ENCODE assay signal across 26 cellular contexts in the genomic region with DNA sequence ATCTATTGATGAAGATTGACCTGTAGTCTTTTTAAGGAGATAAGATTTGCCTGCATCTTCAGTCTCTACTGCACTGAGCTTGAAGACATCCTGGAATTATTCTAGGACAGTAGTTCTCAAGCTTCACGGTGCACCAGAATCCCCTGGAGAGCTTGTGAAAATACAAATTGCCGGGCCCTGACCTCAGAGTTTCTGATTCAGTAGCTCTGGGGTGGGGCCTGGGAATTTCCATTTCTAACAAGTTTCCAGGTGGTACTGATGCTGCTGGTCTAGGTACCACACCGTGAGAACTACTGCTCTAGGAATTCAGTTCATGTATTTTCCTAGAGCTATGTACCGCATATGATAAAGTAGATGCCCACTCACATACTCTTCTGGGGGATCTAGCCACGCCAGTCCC.
"Had no signal": no experiment of that assay in that cellular context is flagged by ENCODE, and none has a peak within 500 bp of the region (broad histone marks: within the 10 kb centered on the region; RNA-seq: fewer than 3 reads in every experiment).

No MANE protein-coding gene starts in this region.

- H3K4me3 ChIP-seq: left ventricle myocardium inferior, lung, ovary, right atrium auricular region, right lobe of liver, skin epidermis, stomach, testis, thyroid gland, transverse colon, upper lobe of left lung, vagina had no signal

- H3K36me3 Mint-ChIP-seq: mesothelial cell of epicardium; naive B cell; natural killer cell; stimulated activated effector memory CD8-positive, alpha-beta T cell treated with anti-CD3 and anti-CD28 coated beads, Interleukin-12 subunit alpha, Interleukin-12 subunit beta, amount 100 ng/mL, for 72 hours had no signal

- DNase-seq: hypothalamus; immature natural killer cell; islet precursor cell; left ventricle myocardium inferior; mesendoderm; naive B cell; natural killer cell; nephron progenitor cell; ovary; right lobe of liver; stimulated activated CD4-positive, alpha-beta T cell treated with anti-CD3 and anti-CD28 coated beads, Interleukin-12 subunit alpha, Interleukin-12 subunit beta, amount 100 ng/mL, for 4 hours; stimulated activated CD4-positive, alpha-beta T cell treated with anti-CD3 and anti-CD28 coated beads, Interleukin-15, amount 100 ng/mL, for 24 hours; stimulated activated CD4-positive, alpha-beta T cell treated with anti-CD3 and anti-CD28 coated beads, Interleukin-4, amount 100 ng/mL, for 24 hours; stimulated activated naive CD8-positive, alpha-beta T cell treated with anti-CD3 and anti-CD28 coated beads, Interleukin-15, Interleukin-2, amounts not matched to agents 100 U/mL and 50 U/mL, for 24 hours; stomach; testis; thyroid gland; transverse colon; upper lobe of left lung had no signal

- H3K9me3 Mint-ChIP-seq: natural killer cell; stimulated activated effector memory CD8-positive, alpha-beta T cell treated with anti-CD3 and anti-CD28 coated beads, Interleukin-12 subunit alpha, Interleukin-12 subunit beta, amount 100 ng/mL, for 72 hours had no signal

- H3K27me3 ChIP-seq: ovary, right atrium auricular region, right lobe of liver, testis, thyroid gland, transverse colon, upper lobe of left lung, vagina had no signal

- H3K27ac ChIP-seq: left ventricle myocardium inferior, ovary, right atrium auricular region, right lobe of liver, skin epidermis, stomach, testis, thyroid gland, transverse colon, upper lobe of left lung, vagina had no signal

- H3K27me3 Mint-ChIP-seq: progenitor cell of endocrine pancreas had no signal

- H3K9me3 ChIP-seq: left ventricle myocardium inferior, ovary, right atrium auricular region, right lobe of liver, stomach, testis, thyroid gland, transverse colon, upper lobe of left lung, vagina had no signal

- H3K4me3 Mint-ChIP-seq: immature natural killer cell; mesothelial cell of epicardium; naive B cell; natural killer cell; nephron progenitor cell; stimulated activated effector memory CD8-positive, alpha-beta T cell treated with anti-CD3 and anti-CD28 coated beads, Interleukin-12 subunit alpha, Interleukin-12 subunit beta, amount 100 ng/mL, for 72 hours had no signal

- H3K36me3 ChIP-seq: left ventricle myocardium inferior, ovary, right atrium auricular region, right lobe of liver, stomach, thyroid gland, transverse colon, upper lobe of left lung, vagina had no signal

- H3K27ac Mint-ChIP-seq: immature natural killer cell; mesothelial cell of epicardium; natural killer cell; nephron progenitor cell; progenitor cell of endocrine pancreas; stimulated activated effector memory CD8-positive, alpha-beta T cell treated with anti-CD3 and anti-CD28 coated beads, Interleukin-12 subunit alpha, Interleukin-12 subunit beta, amount 100 ng/mL, for 72 hours had no signal

- ATAC-seq: natural killer cell; right lobe of liver; stimulated activated effector memory CD8-positive, alpha-beta T cell treated with anti-CD3 and anti-CD28 coated beads, Interleukin-12 subunit alpha, Interleukin-12 subunit beta, amount 100 ng/mL, for 72 hours; stimulated activated naive CD8-positive, alpha-beta T cell treated with anti-CD3 and anti-CD28 coated beads, Interleukin-15, Interleukin-2, amounts not matched to agents 100 U/mL and 50 U/mL, for 24 hours had no signal

- H3K4me1 ChIP-seq: left ventricle myocardium inferior, right atrium auricular region, right lobe of liver, stomach, testis, thyroid gland, transverse colon, upper lobe of left lung, vagina had no signal
